In genomic region chr7:119826547-119826946, GRCh38 we compare ENCODE assay signal across 31 cellular contexts.
"Had no signal": no experiment of that assay in that cellular context is flagged by ENCODE, and none has a peak within 500 bp of the region (broad histone marks: within the 10 kb centered on the region; RNA-seq: fewer than 3 reads in every experiment).

No MANE protein-coding gene starts in this region.

- H3K4me3 ChIP-seq: ascending aorta, cardiac muscle cell, colonic mucosa had no signal

- ATAC-seq: activated CD8-positive, alpha-beta memory T cell treated with anti-CD3 and anti-CD28 coated beads, Interleukin-2, amount 10 ng/mL, durations not matched to agents 7 days and 5 days; activated CD8-positive, alpha-beta T cell treated with anti-CD3 and anti-CD28 coated beads, Interleukin-2, amount 10 ng/mL, durations not matched to agents 7 days and 5 days; activated naive CD8-positive, alpha-beta T cell treated with anti-CD3 and anti-CD28 coated beads, Interleukin-2, amount 50 U/mL, for 24 hours had no signal

- H3K4me1 ChIP-seq: ascending aorta, colonic mucosa had no signal

- H3K27ac ChIP-seq: ascending aorta, cardiac muscle cell, colonic mucosa, VCaP had no signal

- H3K9me3 ChIP-seq: colonic mucosa had no signal

- H3K27me3 ChIP-seq: ascending aorta, cardiac muscle cell, colonic mucosa had no signal

- FAIRE-seq: bronchial epithelial cell, TTC549 had no signal

- H3K36me3 ChIP-seq: ascending aorta, cardiac muscle cell, colonic mucosa had no signal

- DNase-seq: activated B cell treated with CpG ODN at 0.5 μM for 24 hours; activated CD4-positive, alpha-beta memory T cell treated with anti-CD3 and anti-CD28 coated beads, Interleukin-2, amount 10 ng/mL, durations not matched to agents 7 days and 5 days; activated CD4-positive, alpha-beta T cell treated with anti-CD3 and anti-CD28 coated beads for 4 hours; activated CD4-positive, alpha-beta T cell treated with anti-CD3 and anti-CD28 coated beads, Interleukin-2, amount 10 ng/mL, durations not matched to agents 24 days and 14 days; activated CD4-positive, alpha-beta T cell treated with anti-CD3 and anti-CD28 coated beads, Interleukin-2, amount 50 U/mL, for 1 hour; activated CD4-positive, alpha-beta T cell treated with anti-CD3 and anti-CD28 coated beads, Interleukin-2, amount 50 U/mL, for 4 hours; activated CD4-positive, CD25-positive, alpha-beta regulatory T cell treated with anti-CD3 and anti-CD28 coated beads, Interleukin-2, amount 50 U/mL, for 72 hours; activated CD8-positive, alpha-beta memory T cell treated with anti-CD3 and anti-CD28 coated beads for 24 hours; activated CD8-positive, alpha-beta memory T cell treated with anti-CD3 and anti-CD28 coated beads, Interleukin-2, amount 10 ng/mL, durations not matched to agents 7 days and 5 days; activated CD8-positive, alpha-beta memory T cell treated with anti-CD3 and anti-CD28 coated beads, Interleukin-2, amount 50 U/mL, for 48 hours; activated CD8-positive, alpha-beta T cell treated with anti-CD3 and anti-CD28 coated beads, Interleukin-2, amount 10 ng/mL, durations not matched to agents 7 days and 5 days; activated effector memory CD4-positive, alpha-beta T cell treated with Interleukin-2 at 50 U/mL for 16 hours; activated gamma-delta T cell; activated naive CD4-positive, alpha-beta T cell treated with anti-CD3 and anti-CD28 coated beads, Interleukin-2, amount 10 ng/mL, durations not matched to agents 7 days and 5 days; activated naive CD4-positive, alpha-beta T cell treated with Interleukin-2 at 50 U/mL for 16 hours; activated naive CD8-positive, alpha-beta T cell treated with anti-CD3 and anti-CD28 coated beads, Interleukin-2, amount 10 ng/mL, durations not matched to agents 7 days and 5 days; activated naive CD8-positive, alpha-beta T cell treated with anti-CD3 and anti-CD28 coated beads, Interleukin-2, amount 50 U/mL, for 24 hours; activated T-cell treated with anti-CD3 and anti-CD28 coated beads, Interleukin-2, amount 50 U/mL, for 24 hours; activated T-cell treated with anti-CD3 and anti-CD28 coated beads, Interleukin-2, amount 50 U/mL, for 48 hours; amygdala; anterior cingulate cortex; caudate nucleus; cerebellar nuclear complex; colonic mucosa; T-helper 2 cell; T-helper 9 cell had no signal
